26 cellular contexts compared by ENCODE assay signal in genomic region chr10:119675483-119676170, GRCh38. TPM values are rescaled to one million over a fixed set of nuclear protein-coding genes. Genes with fewer than 3 reads are reported as not detected.
DNase-seq lines count a peak whose midpoint lies in the region; FAIRE-seq and TF ChIP-seq lines count a peak whose summit lies in the region.
"Had no signal": no experiment of that assay in that cellular context is flagged by ENCODE, and none has a peak within 500 bp of the region (broad histone marks: within the 10 kb centered on the region; RNA-seq: fewer than 3 reads in every experiment).

No MANE protein-coding gene starts in this region.

- H3K4me3 ChIP-seq in epithelial cell of esophagus (ENCODE audit: low read length) (no peak overlapping the region), skeletal muscle tissue (ENCODE audit: low read length in 3 of 3) (no peak overlapping the region)
- H3K4me3 ChIP-seq: GM23248, heart right ventricle, suprapubic skin had no signal

- DNase-seq in HCEC 1CT = peak; percentile 35
- peak; percentile 58 for DNase-seq in RCC 7860 (ENCODE audit: low spot score)
- DNase-seq in epithelial cell of esophagus (ENCODE audit: low read depth) = peak; percentile 85
- DNase-seq in NCI-H345 treated with DMSO at 0.1 percent for 48 hours (lab: John Stamatoyannopoulos, UW; ENCODE audit: unreplicated experiment) = no peak
- DNase-seq in dermis blood vessel endothelial cell = no peak
- DNase-seq in glomerular visceral epithelial cell (ENCODE audit: extremely low spot score) = no peak
- DNase-seq: activated CD4-positive, alpha-beta T cell treated with anti-CD3 and anti-CD28 coated beads for 4 hours; activated CD8-positive, alpha-beta memory T cell treated with anti-CD3 and anti-CD28 coated beads for 24 hours; activated effector memory CD4-positive, alpha-beta T cell treated with anti-CD3 and anti-CD28 coated beads, Interleukin-2, amount 50 U/mL, for 16 hours; activated T-cell treated with anti-CD3 and anti-CD28 coated beads, Interleukin-2, amount 50 U/mL, for 1 hour; AML-193; CD4-positive, alpha-beta memory T cell; EL; GM23248; heart right ventricle; NCI-H1092 treated with DMSO at 0.1 percent for 48 hours; NCI-H187; NCI-H2171; NCI-H510A treated with DMSO at 0.1 percent for 48 hours; right cardiac atrium; stimulated activated CD4-positive, alpha-beta T cell treated with anti-CD3 and anti-CD28 coated beads, Interleukin-12 subunit alpha, Interleukin-12 subunit beta, amount 100 ng/mL, for 4 hours; stimulated activated CD4-positive, alpha-beta T cell treated with anti-CD3 and anti-CD28 coated beads, Interleukin-4, amount 100 ng/mL, for 24 hours; stimulated activated naive CD4-positive, alpha-beta T cell had no signal

- no peak for TF ChIP-seq CTCF in epithelial cell of esophagus (IDR thresholded peaks at IDR 0.05; ENCODE audit: insufficient read depth, low read depth, low read length, missing control alignments)

- H3K4me1 ChIP-seq in skeletal muscle tissue (ENCODE audit: control insufficient read depth in 3 of 3, insufficient read depth in 3 of 3, low read length in 3 of 3) = peaks cover 62 to 70% (median 70%) of the 10 kb centered on the region in 3 donors

- peak overlapping the region in 1 of 3 donors; percentile 54 for H3K9ac ChIP-seq in skeletal muscle tissue (ENCODE audit: low read depth in 1 of 3, low read length in 3 of 3)
- H3K9ac ChIP-seq: GM23248 had no signal

- peaks cover 45 to 53% (median 51%) of the 10 kb centered on the region in 3 donors for H3K36me3 ChIP-seq in skeletal muscle tissue (ENCODE audit: control insufficient read depth in 3 of 3, insufficient read depth in 3 of 3, low read length in 3 of 3)

- H3K27me3 ChIP-seq in skeletal muscle tissue (ENCODE audit: control insufficient read depth in 3 of 3, insufficient read depth in 3 of 3, low read length in 3 of 3) = no peaks in the 10 kb centered on the region
- H3K27me3 ChIP-seq: heart right ventricle, suprapubic skin had no signal

- peak overlapping the region; percentile 38 for H3K27ac ChIP-seq in skeletal muscle tissue (ENCODE audit: low read depth, low read length)
- H3K27ac ChIP-seq: GM23248, suprapubic skin had no signal

- no peaks in the 10 kb centered on the region for H3K9me3 ChIP-seq in skeletal muscle tissue (ENCODE audit: control insufficient read depth in 3 of 3, low read length in 3 of 3)
- H3K9me3 ChIP-seq: heart right ventricle, suprapubic skin had no signal

- peak; percentile 27 for FAIRE-seq in RCC 7860 (lab: Jason Lieb, UNC)
- FAIRE-seq: GM12891 had no signal

RNA-seq across cellular contexts. Expression of gene BAG3, which starts 24.4 kb away (rescaled TPM):
- total RNA-seq in skeletal muscle tissue = 4.7 TPM
- 7.5 and 15.5 TPM in 2 replicates for total RNA-seq in dermis blood vessel endothelial cell

RNA-seq across cellular contexts. Expression of gene INPP5F, which starts 50.2 kb away (rescaled TPM):
- total RNA-seq in skeletal muscle tissue = 11.5 TPM
- 12.9 and 20.8 TPM in 2 replicates for total RNA-seq in dermis blood vessel endothelial cell

Comparison
In these comparisons a context has a peak if more than half of its experiments do, and no peak if none do; other contexts are left out.
1. DNase-seq: peak in HCEC 1CT (single experiment), RCC 7860 (single experiment) and epithelial cell of esophagus (single experiment); none in NCI-H345 treated with DMSO at 0.1 percent for 48 hours (single experiment), dermis blood vessel endothelial cell (single experiment) and glomerular visceral epithelial cell (single experiment).